Comparison of ENCODE assay signal across 31 cellular contexts in the genomic region with DNA sequence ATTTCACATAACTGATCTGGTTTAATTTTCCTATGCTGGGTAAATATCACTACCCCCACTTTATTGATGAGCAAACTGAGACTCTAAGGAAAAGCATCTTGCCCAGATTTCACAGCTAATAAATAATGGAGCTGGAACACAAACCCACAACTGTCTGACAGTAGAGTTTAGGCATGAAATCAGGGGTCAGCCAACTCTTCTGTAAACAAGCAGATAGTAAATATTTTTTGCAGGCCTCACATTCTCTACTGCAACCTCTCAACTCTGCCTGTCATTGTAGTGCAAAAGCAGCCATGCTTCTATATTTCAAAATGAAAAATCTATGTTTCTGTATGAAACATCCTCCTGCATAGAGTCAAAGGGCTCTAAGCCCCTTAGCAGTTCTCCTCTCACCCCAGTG.
"Had no signal": no experiment of that assay in that cellular context is flagged by ENCODE, and none has a peak within 500 bp of the region (broad histone marks: within the 10 kb centered on the region; RNA-seq: fewer than 3 reads in every experiment).

No MANE protein-coding gene starts in this region.

- DNase-seq: activated CD4-positive, alpha-beta T cell treated with anti-CD3 and anti-CD28 coated beads for 1 hour; activated CD4-positive, alpha-beta T cell treated with anti-CD3 and anti-CD28 coated beads for 4 hours; activated CD4-positive, alpha-beta T cell treated with anti-CD3 and anti-CD28 coated beads, Interleukin-2, amount 10 ng/mL, durations not matched to agents 7 days and 5 days; activated CD4-positive, alpha-beta T cell treated with anti-CD3 and anti-CD28 coated beads, Interleukin-2, amount 50 U/mL, for 4 hours; activated CD8-positive, alpha-beta memory T cell treated with anti-CD3 and anti-CD28 coated beads, Interleukin-2, amount 10 ng/mL, durations not matched to agents 7 days and 5 days; activated CD8-positive, alpha-beta memory T cell treated with anti-CD3 and anti-CD28 coated beads, Interleukin-2, amount 50 U/mL, for 4 hours; activated CD8-positive, alpha-beta T cell treated with anti-CD3 and anti-CD28 coated beads for 36 hours; activated effector memory CD4-positive, alpha-beta T cell treated with anti-CD3 and anti-CD28 coated beads, Interleukin-2, amount 50 U/mL, for 16 hours; activated naive CD4-positive, alpha-beta T cell treated with anti-CD3 and anti-CD28 coated beads for 36 hours; activated naive CD8-positive, alpha-beta T cell treated with anti-CD3 and anti-CD28 coated beads for 36 hours; activated naive CD8-positive, alpha-beta T cell treated with anti-CD3 and anti-CD28 coated beads, Interleukin-2, amount 50 U/mL, for 24 hours; activated T-cell treated with anti-CD3 and anti-CD28 coated beads, Interleukin-2, amount 50 U/mL, for 1 hour; activated T-cell treated with anti-CD3 and anti-CD28 coated beads, Interleukin-2, amount 50 U/mL, for 48 hours; adrenal gland; amygdala; aorta; body of pancreas; central memory CD4-positive, alpha-beta T cell; cerebellar nuclear complex; colonic mucosa; effector CD8-positive, alpha-beta T cell; foreskin keratinocyte; gastrocnemius medialis; glutamatergic neuron; T-helper 1 cell; T-helper 17 cell; T1000 had no signal

- H3K4me3 ChIP-seq: adrenal gland, body of pancreas, colonic mucosa, gastrocnemius medialis had no signal

- H3K27me3 ChIP-seq: adrenal gland, body of pancreas, colonic mucosa, foreskin keratinocyte, gastrocnemius medialis had no signal

- H3K36me3 Mint-ChIP-seq: activated CD8-positive, alpha-beta memory T cell treated with anti-CD3 and anti-CD28 coated beads, Interleukin-2, amount 10 ng/mL, durations not matched to agents 7 days and 5 days; activated naive CD4-positive, alpha-beta T cell treated with anti-CD3 and anti-CD28 coated beads, Interleukin-2, amount 50 U/mL, for 24 hours; activated naive CD8-positive, alpha-beta T cell treated with anti-CD3 and anti-CD28 coated beads for 36 hours had no signal

- H3K4me1 ChIP-seq: adrenal gland, body of pancreas, colonic mucosa, foreskin keratinocyte, gastrocnemius medialis had no signal

- H3K36me3 ChIP-seq: adrenal gland, colonic mucosa, gastrocnemius medialis had no signal

- H3K9me3 Mint-ChIP-seq: activated CD4-positive, alpha-beta T cell treated with anti-CD3 and anti-CD28 coated beads, Interleukin-2, amount 10 ng/mL, durations not matched to agents 7 days and 5 days; activated CD8-positive, alpha-beta T cell treated with anti-CD3 and anti-CD28 coated beads for 36 hours; activated naive CD4-positive, alpha-beta T cell treated with anti-CD3 and anti-CD28 coated beads for 36 hours; activated naive CD4-positive, alpha-beta T cell treated with anti-CD3 and anti-CD28 coated beads, Interleukin-2, amount 50 U/mL, for 24 hours; activated naive CD8-positive, alpha-beta T cell treated with anti-CD3 and anti-CD28 coated beads for 36 hours; activated T-helper 1 cell treated with anti-CD3 and anti-CD28 coated beads, Interleukin-12 subunit alpha, Interleukin-12 subunit beta, Interleukin-2, Interleukin-4 antibody, amounts not matched to agents 30 ng/mL and 10 ng/mL and 1 ng/mL, durations not matched to agents 14 hours and 24 hours and 36 hours; activated T-helper 2 cell treated with anti-CD3 and anti-CD28 coated beads, Interferon-gamma antibody, Interleukin-2, Interleukin-4, amounts not matched to agents 10 μg/mL and 5 μg/mL and 100 μg/mL, durations not matched to agents 14 hours and 24 hours and 36 hours; T-helper 2 cell treated with Interferon-gamma antibody and Interleukin-4, amounts not matched to agents 5 μg/mL and 100 μg/mL, for 36 hours had no signal

- H3K27ac Mint-ChIP-seq: activated CD4-positive, alpha-beta T cell treated with anti-CD3 and anti-CD28 coated beads, Interleukin-2, amount 10 ng/mL, durations not matched to agents 7 days and 5 days; activated CD8-positive, alpha-beta memory T cell treated with anti-CD3 and anti-CD28 coated beads, Interleukin-2, amount 10 ng/mL, durations not matched to agents 7 days and 5 days; activated CD8-positive, alpha-beta T cell treated with anti-CD3 and anti-CD28 coated beads for 36 hours; activated naive CD4-positive, alpha-beta T cell treated with anti-CD3 and anti-CD28 coated beads for 36 hours; activated naive CD4-positive, alpha-beta T cell treated with anti-CD3 and anti-CD28 coated beads, Interleukin-2, amount 50 U/mL, for 24 hours; activated naive CD8-positive, alpha-beta T cell treated with anti-CD3 and anti-CD28 coated beads for 36 hours; activated naive CD8-positive, alpha-beta T cell treated with anti-CD3 and anti-CD28 coated beads, Interleukin-2, amount 50 U/mL, for 24 hours; activated T-helper 1 cell treated with anti-CD3 and anti-CD28 coated beads, Interleukin-12 subunit alpha, Interleukin-12 subunit beta, Interleukin-2, Interleukin-4 antibody, amounts not matched to agents 30 ng/mL and 10 ng/mL and 1 ng/mL, durations not matched to agents 14 hours and 24 hours and 36 hours; activated T-helper 2 cell treated with anti-CD3 and anti-CD28 coated beads, Interferon-gamma antibody, Interleukin-2, Interleukin-4, amounts not matched to agents 10 μg/mL and 5 μg/mL and 100 μg/mL, durations not matched to agents 14 hours and 24 hours and 36 hours; T-helper 17 cell; T-helper 2 cell treated with Interferon-gamma antibody and Interleukin-4, amounts not matched to agents 5 μg/mL and 100 μg/mL, for 36 hours had no signal

- H3K9me3 ChIP-seq: adrenal gland, body of pancreas, colonic mucosa, gastrocnemius medialis had no signal

- H3K27ac ChIP-seq: adrenal gland, body of pancreas, colonic mucosa, foreskin keratinocyte, gastrocnemius medialis had no signal

- H3K4me1 Mint-ChIP-seq: activated CD4-positive, alpha-beta T cell treated with anti-CD3 and anti-CD28 coated beads, Interleukin-2, amount 10 ng/mL, durations not matched to agents 7 days and 5 days; activated CD8-positive, alpha-beta memory T cell treated with anti-CD3 and anti-CD28 coated beads, Interleukin-2, amount 10 ng/mL, durations not matched to agents 7 days and 5 days; activated naive CD4-positive, alpha-beta T cell treated with anti-CD3 and anti-CD28 coated beads, Interleukin-2, amount 50 U/mL, for 24 hours; activated naive CD8-positive, alpha-beta T cell treated with anti-CD3 and anti-CD28 coated beads for 36 hours; activated naive CD8-positive, alpha-beta T cell treated with anti-CD3 and anti-CD28 coated beads, Interleukin-2, amount 50 U/mL, for 24 hours; T-helper 17 cell had no signal

- H3K4me3 Mint-ChIP-seq: activated CD4-positive, alpha-beta T cell treated with anti-CD3 and anti-CD28 coated beads, Interleukin-2, amount 10 ng/mL, durations not matched to agents 7 days and 5 days; activated CD8-positive, alpha-beta memory T cell treated with anti-CD3 and anti-CD28 coated beads, Interleukin-2, amount 10 ng/mL, durations not matched to agents 7 days and 5 days; activated CD8-positive, alpha-beta T cell treated with anti-CD3 and anti-CD28 coated beads for 36 hours; activated naive CD4-positive, alpha-beta T cell treated with anti-CD3 and anti-CD28 coated beads for 36 hours; activated naive CD4-positive, alpha-beta T cell treated with anti-CD3 and anti-CD28 coated beads, Interleukin-2, amount 50 U/mL, for 24 hours; activated naive CD8-positive, alpha-beta T cell treated with anti-CD3 and anti-CD28 coated beads for 36 hours; activated naive CD8-positive, alpha-beta T cell treated with anti-CD3 and anti-CD28 coated beads, Interleukin-2, amount 50 U/mL, for 24 hours; activated T-helper 1 cell treated with anti-CD3 and anti-CD28 coated beads, Interleukin-12 subunit alpha, Interleukin-12 subunit beta, Interleukin-2, Interleukin-4 antibody, amounts not matched to agents 30 ng/mL and 10 ng/mL and 1 ng/mL, durations not matched to agents 14 hours and 24 hours and 36 hours; T-helper 17 cell; T-helper 2 cell treated with Interferon-gamma antibody and Interleukin-4, amounts not matched to agents 5 μg/mL and 100 μg/mL, for 36 hours had no signal

- ATAC-seq: activated CD8-positive, alpha-beta memory T cell treated with anti-CD3 and anti-CD28 coated beads, Interleukin-2, amount 10 ng/mL, durations not matched to agents 7 days and 5 days; activated CD8-positive, alpha-beta T cell treated with anti-CD3 and anti-CD28 coated beads for 36 hours; activated naive CD8-positive, alpha-beta T cell treated with anti-CD3 and anti-CD28 coated beads, Interleukin-2, amount 50 U/mL, for 24 hours; body of pancreas; foreskin keratinocyte; gastrocnemius medialis; T-helper 17 cell had no signal
